15 cellular contexts compared by ENCODE assay signal in the genomic region with DNA sequence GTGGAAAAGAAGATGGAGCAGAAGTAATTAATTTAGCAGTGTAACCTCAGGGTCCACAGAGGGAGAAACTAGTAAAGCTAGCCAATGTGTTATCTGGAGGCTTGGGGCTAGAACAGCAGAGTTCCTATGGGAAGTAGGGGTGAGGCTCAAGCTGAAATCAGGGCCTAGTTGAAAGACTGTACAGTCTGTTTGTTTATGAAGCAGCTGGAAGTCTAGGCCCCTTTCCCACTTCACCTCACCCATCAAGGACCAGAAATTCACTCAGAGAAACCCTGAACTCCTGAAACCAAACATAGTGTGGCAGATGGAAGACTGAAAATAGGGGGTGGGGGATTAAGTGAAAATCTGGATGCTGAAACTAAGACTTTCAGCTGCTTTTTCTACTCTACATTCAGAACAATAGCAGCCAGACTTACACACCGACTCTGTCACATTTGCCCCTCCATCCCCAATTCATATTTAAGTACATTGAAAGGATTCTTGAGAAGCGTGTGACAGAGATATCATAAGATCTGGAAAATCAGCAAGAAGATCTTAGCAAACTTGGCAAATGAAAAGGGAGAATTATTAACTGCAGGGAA. TPM values are rescaled to one million over a fixed set of nuclear protein-coding genes. Genes with fewer than 3 reads are reported as not detected.
DNase-seq lines count a peak whose midpoint lies in the region; ATAC-seq and TF ChIP-seq lines count a peak whose summit lies in the region.
"Had no signal": no experiment of that assay in that cellular context is flagged by ENCODE, and none has a peak within 500 bp of the region (broad histone marks: within the 10 kb centered on the region; RNA-seq: fewer than 3 reads in every experiment).

No MANE protein-coding gene starts in this region.

- no peaks in the 10 kb centered on the region for H3K9me2 ChIP-seq in hepatocyte (replicated peaks; ENCODE audit: insufficient read depth)

- H3K27ac Mint-ChIP-seq in type B pancreatic cell = peak overlapping the region; percentile 67
- H3K27ac Mint-ChIP-seq in endodermal cell = no peak overlapping the region
- H3K27ac Mint-ChIP-seq: activated naive CD4-positive, alpha-beta T cell treated with anti-CD3 and anti-CD28 coated beads, Interleukin-2, amount 50 U/mL, for 72 hours had no signal

- no peaks in the 10 kb centered on the region for H3K79me2 ChIP-seq in hepatocyte

- DNase-seq in NCI-H1694 (lab: John Stamatoyannopoulos, UW) (peak; percentile 1), NCI-H1694 treated with DMSO at 0.1 percent for 48 hours (lab: John Stamatoyannopoulos, UW) (no peak), RWPE2 (ENCODE audit: low spot score) (no peak), hepatocyte (ENCODE audit: low spot score) (no peak), type B pancreatic cell (ENCODE audit: extremely low spot score, unreplicated experiment) (no peak), NCI-H774 (lab: John Stamatoyannopoulos, UW) (no peak), endodermal cell (no peak)
- DNase-seq: activated CD4-positive, alpha-beta T cell treated with anti-CD3 and anti-CD28 coated beads for 1 hour; activated T-cell treated with anti-CD3 and anti-CD28 coated beads for 4 hours; naive thymus-derived CD8-positive, alpha-beta T cell; NCI-H1092; T-helper 2 cell had no signal

- no peak overlapping the region for H3K9ac ChIP-seq in endodermal cell (ENCODE audit: extremely low read depth, low read length, poor library complexity, severe bottlenecking)

- H3K27ac ChIP-seq in RWPE2 (ENCODE audit: poor library complexity, severe bottlenecking) (no peak overlapping the region), hepatocyte (peak overlapping the region; percentile 94), endodermal cell (ENCODE audit: low read depth, low read length) (no peak overlapping the region)
- H3K27ac ChIP-seq: thoracic aorta had no signal

- H3K4me2 ChIP-seq in hepatocyte = peak overlapping the region; percentile 51

- H3K27me3 ChIP-seq in RWPE2 (ENCODE audit: insufficient read depth, poor library complexity, severe bottlenecking) (no peaks in the 10 kb centered on the region), hepatocyte (no peaks in the 10 kb centered on the region), endodermal cell (ENCODE audit: control insufficient read depth, insufficient read depth, low read length, poor library complexity, severe bottlenecking) (peaks cover 7% of the 10 kb centered on the region)

- H3K36me3 ChIP-seq in RWPE2 (ENCODE audit: low read depth) (no peaks in the 10 kb centered on the region), hepatocyte (replicated peaks; ENCODE audit: insufficient read depth, low read depth) (no peaks in the 10 kb centered on the region), endodermal cell (ENCODE audit: control insufficient read depth, insufficient read depth, low read length) (no peaks in the 10 kb centered on the region)
- H3K36me3 ChIP-seq: thoracic aorta had no signal

- H3K4me1 ChIP-seq in RWPE2 (ENCODE audit: insufficient read depth, poor library complexity, severe bottlenecking) (peaks cover 10% of the 10 kb centered on the region), hepatocyte (ENCODE audit: insufficient read depth) (peaks cover 23% of the 10 kb centered on the region), endodermal cell (ENCODE audit: control insufficient read depth, insufficient read depth, low read length) (no peaks in the 10 kb centered on the region)

- peak; percentile 13; the same call in 1 of the 3 replicates for ATAC-seq in RWPE2 (ENCODE audit: low read depth)
- no peak for ATAC-seq in HG03175 (IDR thresholded peaks at IDR 0.05; ENCODE audit: unreplicated experiment)
- ATAC-seq: activated naive CD4-positive, alpha-beta T cell treated with anti-CD3 and anti-CD28 coated beads, Interleukin-2, amount 50 U/mL, for 72 hours; naive thymus-derived CD8-positive, alpha-beta T cell had no signal

- H3K9me3 Mint-ChIP-seq in type B pancreatic cell = no peaks in the 10 kb centered on the region
- peaks cover 1% of the 10 kb centered on the region for H3K9me3 Mint-ChIP-seq in endodermal cell
- H3K9me3 Mint-ChIP-seq: activated naive CD4-positive, alpha-beta T cell treated with anti-CD3 and anti-CD28 coated beads, Interleukin-2, amount 50 U/mL, for 72 hours; naive thymus-derived CD8-positive, alpha-beta T cell had no signal

- H3K9me3 ChIP-seq in RWPE2 (ENCODE audit: severe bottlenecking) (no peaks in the 10 kb centered on the region), hepatocyte (ENCODE audit: low read depth) (no peaks in the 10 kb centered on the region), endodermal cell (ENCODE audit: control insufficient read depth, low read length) (no peaks in the 10 kb centered on the region)
- H3K9me3 ChIP-seq: thoracic aorta had no signal

- no peak for TF ChIP-seq CTCF in RWPE2 (IDR thresholded peaks at IDR 0.05; ENCODE audit: poor library complexity, severe bottlenecking)
- no peak for TF ChIP-seq CTCF in hepatocyte (IDR thresholded peaks at IDR 0.05; ENCODE audit: poor library complexity)
- TF ChIP-seq CTCF in type B pancreatic cell (conservative IDR thresholded peaks at IDR 0.05) = no peak
- no peak for TF ChIP-seq CTCF in endodermal cell (conservative IDR thresholded peaks at IDR 0.05)

- peaks cover 3% of the 10 kb centered on the region for H3K4me1 Mint-ChIP-seq in type B pancreatic cell (ENCODE audit: unreplicated experiment)
- peaks cover 22% of the 10 kb centered on the region for H3K4me1 Mint-ChIP-seq in endodermal cell

- 62% methylated on average over 2 of the region's 2 CpGs for WGBS in hepatocyte (ENCODE audit: low lambda C conversion rate, missing lambda C conversion rate)
- 85 to 100% methylated on average over 1 to 2 of the region's 2 CpGs for WGBS in endodermal cell (ENCODE audit: insufficient coverage in 1 of 2, insufficient read length in 1 of 2), 2 experiments

- H3K27me3 Mint-ChIP-seq in type B pancreatic cell (no peaks in the 10 kb centered on the region), endodermal cell (ENCODE audit: insufficient read depth) (peaks cover 2% of the 10 kb centered on the region)

- H3K4me3 Mint-ChIP-seq in type B pancreatic cell (peak overlapping the region; percentile 11), endodermal cell (no peak overlapping the region)
- H3K4me3 Mint-ChIP-seq: naive thymus-derived CD8-positive, alpha-beta T cell had no signal

- H3K36me3 Mint-ChIP-seq in type B pancreatic cell (no peaks in the 10 kb centered on the region), endodermal cell (ENCODE audit: low read depth) (no peaks in the 10 kb centered on the region)
- H3K36me3 Mint-ChIP-seq: activated naive CD4-positive, alpha-beta T cell treated with anti-CD3 and anti-CD28 coated beads, Interleukin-2, amount 50 U/mL, for 72 hours; naive thymus-derived CD8-positive, alpha-beta T cell had no signal

- H3K4me3 ChIP-seq in RWPE2 (ENCODE audit: severe bottlenecking) (no peak overlapping the region), hepatocyte (no peak overlapping the region), endodermal cell (ENCODE audit: low read length) (no peak overlapping the region)
- H3K4me3 ChIP-seq: thoracic aorta had no signal

- peak overlapping the region; percentile 29 for H2AFZ ChIP-seq in hepatocyte

- no peaks in the 10 kb centered on the region for H4K20me1 ChIP-seq in hepatocyte (ENCODE audit: insufficient read depth, poor library complexity, severe bottlenecking)

RNA-seq across cellular contexts. Expression of a gene that starts 32.6 kb away (rescaled TPM):
- total RNA-seq in hepatocyte (2.0 and 3.2 TPM in 2 replicates), type B pancreatic cell (ENCODE audit: low replicate concordance) (0.70 and 1.3 TPM in 2 replicates), endodermal cell (under 1 TPM; 0.13 to 0.18 TPM)
- polyA plus RNA-seq in hepatocyte = 2.3 and 2.9 TPM in 2 replicates
- polyA plus RNA-seq in endodermal cell (2013, experiment 1 of 2) = 0.43 TPM
- 0.41 TPM for polyA plus RNA-seq in endodermal cell (2013, experiment 2 of 2)
